ENCODE assay signal across 1 cellular context in genomic region chr10:75773813-75774547, GRCh38.
TF ChIP-seq lines count a peak whose summit lies in the region.

No MANE protein-coding gene starts in this region.

TF ChIP-seq in HepG2, 621 proteins besides CTCF, POLR2A, EP300 and RAD21 (continued from another document):
- TF ChIP-seq ZNF704 (CRISPR knock-in tag; IDR thresholded peaks at IDR 0.05; ENCODE audit: borderline replicate concordance) (no peak), ETS1 (CRISPR knock-in tag; IDR thresholded peaks at IDR 0.05) (no peak), NR2F1 (CRISPR knock-in tag; IDR thresholded peaks at IDR 0.05) (no peak), MYNN (CRISPR knock-in tag; IDR thresholded peaks at IDR 0.05; ENCODE audit: low read depth) (no peak), ZKSCAN8 (CRISPR knock-in tag; IDR thresholded peaks at IDR 0.05; ENCODE audit: borderline replicate concordance) (no peak), ZNF792 (CRISPR knock-in tag; IDR thresholded peaks at IDR 0.05) (peak; percentile 13; the same call in 1 of the 2 replicates), ZNF766 (CRISPR knock-in tag; IDR thresholded peaks at IDR 0.05; ENCODE audit: borderline replicate concordance) (no peak), NFYC (CRISPR knock-in tag; IDR thresholded peaks at IDR 0.05) (no peak), HDAC6 (IDR thresholded peaks at IDR 0.05; ENCODE audit: low read depth, low read length) (no peak), MTF2 (CRISPR knock-in tag; IDR thresholded peaks at IDR 0.05; ENCODE audit: borderline replicate concordance) (no peak), HOXA5 (CRISPR knock-in tag; IDR thresholded peaks at IDR 0.05) (no peak), SRF (IDR thresholded peaks at IDR 0.05; ENCODE audit: low read depth, low read length) (no peak), GATA4 (IDR thresholded peaks at IDR 0.05; ENCODE audit: borderline replicate concordance, low read depth) (no peak), CBX2 (IDR thresholded peaks at IDR 0.05; ENCODE audit: low read depth, low read length) (no peak), CBX2 (CRISPR knock-in tag; IDR thresholded peaks at IDR 0.05; ENCODE audit: low read depth) (no peak), KAT8 (CRISPR knock-in tag; IDR thresholded peaks at IDR 0.05) (0 out of 2 replicates have a peak, but pooled peaks have one; percentile 4), ZNF709 (CRISPR knock-in tag; IDR thresholded peaks at IDR 0.05) (no peak), MIER3 (CRISPR knock-in tag; IDR thresholded peaks at IDR 0.05; ENCODE audit: borderline replicate concordance) (0 out of 2 replicates have a peak, but pooled peaks have one; percentile 6), REL (CRISPR knock-in tag; conservative IDR thresholded peaks at IDR 0.05) (no peak), ZNF260 (CRISPR knock-in tag; IDR thresholded peaks at IDR 0.05; ENCODE audit: borderline replicate concordance, low read depth) (no peak), THAP8 (CRISPR knock-in tag; IDR thresholded peaks at IDR 0.05; ENCODE audit: borderline replicate concordance) (no peak), SP140L (CRISPR knock-in tag; IDR thresholded peaks at IDR 0.05; ENCODE audit: borderline replicate concordance) (no peak), HNRNPL (IDR thresholded peaks at IDR 0.05; ENCODE audit: low read depth, low read length) (no peak), ZNF513 (CRISPR knock-in tag; conservative IDR thresholded peaks at IDR 0.05) (no peak), ZNF33B (CRISPR knock-in tag; IDR thresholded peaks at IDR 0.05) (no peak), ATF7 (IDR thresholded peaks at IDR 0.05) (no peak), ATF7 (CRISPR knock-in tag; IDR thresholded peaks at IDR 0.05) (no peak), ZFP82 (CRISPR knock-in tag; IDR thresholded peaks at IDR 0.05; ENCODE audit: borderline replicate concordance) (no peak), THRA (CRISPR knock-in tag; IDR thresholded peaks at IDR 0.05; ENCODE audit: borderline replicate concordance) (no peak), CHD4 (IDR thresholded peaks at IDR 0.05; ENCODE audit: borderline replicate concordance, low read length) (0 out of 2 replicates have a peak, but pooled peaks have one; percentile 30), RNF2 (conservative IDR thresholded peaks at IDR 0.05; ENCODE audit: low read depth) (no peak), EHMT2 (IDR thresholded peaks at IDR 0.05; ENCODE audit: borderline replicate concordance, low read depth, low read length) (no peak), FOXA3 (CRISPR knock-in tag; IDR thresholded peaks at IDR 0.05) (no peak), ZNF781 (CRISPR knock-in tag; IDR thresholded peaks at IDR 0.05; ENCODE audit: borderline replicate concordance, not compliant biosample characterization) (no peak), PREB (CRISPR knock-in tag; IDR thresholded peaks at IDR 0.05) (no peak), TOPORS (CRISPR knock-in tag; IDR thresholded peaks at IDR 0.05) (no peak), ZNF235 (CRISPR knock-in tag; IDR thresholded peaks at IDR 0.05; ENCODE audit: borderline replicate concordance) (no peak), PLRG1 (conservative IDR thresholded peaks at IDR 0.05) (no peak), ZNF687 (CRISPR knock-in tag; IDR thresholded peaks at IDR 0.05) (no peak), ZNF747 (CRISPR knock-in tag; IDR thresholded peaks at IDR 0.05; ENCODE audit: borderline replicate concordance) (no peak), ISL2 (CRISPR knock-in tag; IDR thresholded peaks at IDR 0.05) (no peak), LCORL (IDR thresholded peaks at IDR 0.05) (no peak), LCORL (CRISPR knock-in tag; IDR thresholded peaks at IDR 0.05) (0 out of 2 replicates have a peak, but pooled peaks have one; percentile 5), NFKBIZ (CRISPR knock-in tag; IDR thresholded peaks at IDR 0.05) (no peak), ZBTB7B (CRISPR knock-in tag; IDR thresholded peaks at IDR 0.05) (no peak), ZNF253 (CRISPR knock-in tag; IDR thresholded peaks at IDR 0.05; ENCODE audit: borderline replicate concordance) (no peak), JUNB (CRISPR knock-in tag; IDR thresholded peaks at IDR 0.05; ENCODE audit: borderline replicate concordance) (no peak), ZNF639 (CRISPR knock-in tag; conservative IDR thresholded peaks at IDR 0.05) (no peak), ZMYM2 (CRISPR knock-in tag; IDR thresholded peaks at IDR 0.05) (0 out of 2 replicates have a peak, but pooled peaks have one; percentile 3), ZNF740 (CRISPR knock-in tag; IDR thresholded peaks at IDR 0.05) (no peak), NFATC3 (CRISPR knock-in tag; IDR thresholded peaks at IDR 0.05) (no peak), TAF1 (CRISPR knock-in tag; IDR thresholded peaks at IDR 0.05) (no peak; the same call in 1 of the 2 replicates), ZZZ3 (CRISPR knock-in tag; IDR thresholded peaks at IDR 0.05; ENCODE audit: borderline replicate concordance) (no peak)
